23 cellular contexts compared by ENCODE assay signal in genomic region chr15:81779181-81779580, GRCh38.
"Had no signal": no experiment of that assay in that cellular context is flagged by ENCODE, and none has a peak within 500 bp of the region (broad histone marks: within the 10 kb centered on the region; RNA-seq: fewer than 3 reads in every experiment).

No MANE protein-coding gene starts in this region.

- H3K9me3 ChIP-seq: colonic mucosa, esophagus squamous epithelium, gastrocnemius medialis, gastroesophageal sphincter, heart left ventricle, heart right ventricle had no signal

- DNase-seq: colonic mucosa; cortex of kidney; dermis blood vessel endothelial cell; dorsolateral prefrontal cortex; effector CD4-positive, alpha-beta T cell; effector CD8-positive, alpha-beta T cell; effector memory CD4-positive, alpha-beta T cell; effector memory CD8-positive, alpha-beta T cell; endodermal cell; erythroblast; esophagus squamous epithelium; foreskin fibroblast; foreskin keratinocyte; foreskin melanocyte; gastrocnemius medialis; glutamatergic neuron; head of caudate nucleus; heart left ventricle; heart right ventricle had no signal

- H3K4me3 ChIP-seq: colonic mucosa, coronary artery, dorsolateral prefrontal cortex, esophagus squamous epithelium, gastrocnemius medialis, gastroesophageal sphincter, heart left ventricle, heart right ventricle had no signal

- ATAC-seq: effector memory CD8-positive, alpha-beta T cell; esophagus mucosa; foreskin keratinocyte; gastrocnemius medialis; gastroesophageal sphincter; heart left ventricle; heart right ventricle had no signal

- H3K27ac ChIP-seq: colonic mucosa, coronary artery, dorsolateral prefrontal cortex, epithelial cell of prostate, esophagus squamous epithelium, foreskin keratinocyte, gastrocnemius medialis, gastroesophageal sphincter, heart left ventricle, heart right ventricle had no signal

- H3K4me1 ChIP-seq: colonic mucosa, esophagus squamous epithelium, foreskin keratinocyte, gastrocnemius medialis, heart left ventricle, heart right ventricle had no signal

- H3K36me3 ChIP-seq: colonic mucosa, esophagus squamous epithelium, gastrocnemius medialis, gastroesophageal sphincter, heart left ventricle, heart right ventricle had no signal

- H3K27me3 ChIP-seq: colonic mucosa, foreskin keratinocyte, gastrocnemius medialis, heart left ventricle had no signal
